In the genomic region with DNA sequence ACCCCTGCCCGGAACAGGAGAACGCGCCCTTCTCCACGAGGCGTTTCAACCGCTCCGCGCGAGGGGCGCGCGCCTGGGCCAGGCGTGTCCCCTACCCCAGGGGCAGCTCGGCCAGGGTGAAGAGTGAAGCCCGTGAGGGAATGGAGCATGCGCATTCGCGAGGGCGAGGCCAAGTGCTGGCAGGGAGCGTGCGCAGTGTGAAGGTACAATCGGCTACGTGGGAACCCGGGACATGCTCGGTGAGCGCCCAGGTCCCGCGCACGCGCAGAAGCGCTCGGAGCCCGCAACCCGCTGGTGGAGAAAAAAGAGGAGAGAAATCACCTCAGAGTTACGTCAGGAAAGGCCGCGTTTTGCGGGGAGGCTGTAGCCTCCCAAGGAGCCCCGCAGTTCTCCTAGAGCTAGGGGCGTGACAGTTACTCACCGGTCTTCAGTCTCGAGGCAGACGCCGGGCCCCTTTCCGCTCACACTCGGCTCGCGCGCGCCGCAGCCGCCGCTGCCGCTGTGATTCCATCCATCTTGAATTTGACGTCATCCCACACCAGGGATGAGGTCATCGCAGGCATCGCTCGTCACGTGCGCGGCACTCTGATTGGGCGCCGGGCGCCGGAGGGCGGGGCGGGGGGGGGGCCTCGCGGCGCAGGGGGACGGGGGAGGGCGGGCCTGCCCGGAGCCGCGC, we compare ENCODE assay signal across 8 cellular contexts. TPM values are rescaled to one million over a fixed set of nuclear protein-coding genes. Genes with fewer than 3 reads are reported as not detected.
DNase-seq lines count a peak whose midpoint lies in the region; ATAC-seq and TF ChIP-seq lines count a peak whose summit lies in the region.

A gene (minus strand): TSS at position 530 of the 676 bp plus-strand sequence. CDS start 16,265 bp downstream, outside the sequence.

- H3K9me3 ChIP-seq in MG63, result no peaks in the 10 kb centered on the region; the same call in 1 of the 2 replicates

- H3K4me1 Mint-ChIP-seq in nephron progenitor cell, result peaks cover 38% of the 10 kb centered on the region
- H3K4me1 Mint-ChIP-seq in stimulated activated naive CD8-positive, alpha-beta T cell treated with anti-CD3 and anti-CD28 coated beads, Interleukin-15, amount 100 ng/mL, for 72 hours, result peaks cover 25% of the 10 kb centered on the region

- H3K27me3 ChIP-seq in H7 (ENCODE audit: control insufficient read depth, insufficient read depth, low read length) (peaks cover 3% of the 10 kb centered on the region; the same call in 1 of the 2 replicates), MG63 (no peaks in the 10 kb centered on the region)

- H3K27ac Mint-ChIP-seq in nephron progenitor cell, result peak within 1 kb of the TSS; percentile 100
- H3K27ac Mint-ChIP-seq in stimulated activated naive CD8-positive, alpha-beta T cell treated with anti-CD3 and anti-CD28 coated beads, Interleukin-15, amount 100 ng/mL, for 72 hours, result peak within 1 kb of the TSS; percentile 98 to 99

- H3K36me3 ChIP-seq in H7 (replicated peaks; ENCODE audit: control insufficient read depth, insufficient read depth, low read length) (no peaks in the 10 kb centered on the region; the same call in 1 of the 2 replicates), MG63 (peaks cover 20% of the 10 kb centered on the region)

- H3K4me3 Mint-ChIP-seq in nephron progenitor cell, result peak within 1 kb of the TSS; percentile 95
- peak within 1 kb of the TSS; percentile 86 to 89 for H3K4me3 Mint-ChIP-seq in stimulated activated naive CD8-positive, alpha-beta T cell treated with anti-CD3 and anti-CD28 coated beads, Interleukin-15, amount 100 ng/mL, for 72 hours

- H3K36me3 Mint-ChIP-seq in nephron progenitor cell (ENCODE audit: low read depth), result peaks cover 18% of the 10 kb centered on the region

- TF ChIP-seq CTCF in fibroblast of the aortic adventitia (IDR thresholded peaks at IDR 0.05; ENCODE audit: insufficient read depth, low read length), result no peak
- no peak for TF ChIP-seq CTCF in nephron progenitor cell (IDR thresholded peaks at IDR 0.05)

- DNase-seq in EL (peak; percentile 98), H7 (peak; percentile 99), MG63 (peak; percentile 98), SHP77 treated with DMSO at 0.1 percent for 48 hours (lab: John Stamatoyannopoulos, UW) (peak; percentile 93), fibroblast of the aortic adventitia (ENCODE audit: low read depth) (peak; percentile 97), nephron progenitor cell (peak; percentile 99)
- DNase-seq in activated effector memory CD4-positive, alpha-beta T cell treated with anti-CD3 and anti-CD28 coated beads, Interleukin-2, amount 50 U/mL, for 16 hours, result peak; percentile 99
- peak; percentile 98 to 99 for DNase-seq in stimulated activated naive CD8-positive, alpha-beta T cell treated with anti-CD3 and anti-CD28 coated beads, Interleukin-15, amount 100 ng/mL, for 72 hours

- peaks cover 15% of the 10 kb centered on the region for H3K27me3 Mint-ChIP-seq in nephron progenitor cell (ENCODE audit: low read depth, poor library complexity)
- no peaks in the 10 kb centered on the region for H3K27me3 Mint-ChIP-seq in stimulated activated naive CD8-positive, alpha-beta T cell treated with anti-CD3 and anti-CD28 coated beads, Interleukin-15, amount 100 ng/mL, for 72 hours

- peak; percentile 90 for ATAC-seq in stimulated activated naive CD8-positive, alpha-beta T cell treated with anti-CD3 and anti-CD28 coated beads, Interleukin-15, amount 100 ng/mL, for 72 hours

- peaks cover 10% of the 10 kb centered on the region for H3K9me3 Mint-ChIP-seq in nephron progenitor cell
- H3K9me3 Mint-ChIP-seq in stimulated activated naive CD8-positive, alpha-beta T cell treated with anti-CD3 and anti-CD28 coated beads, Interleukin-15, amount 100 ng/mL, for 72 hours, result peaks cover 4 to 6% of the 10 kb centered on the region in 2 donors

- H3K4me3 ChIP-seq in H7 (ENCODE audit: insufficient read depth, low read depth, low read length), result peak within 1 kb of the TSS; percentile 73
- H3K4me3 ChIP-seq in MG63, result peak within 1 kb of the TSS; percentile 80
- peak within 1 kb of the TSS; percentile 76 for H3K4me3 ChIP-seq in fibroblast of the aortic adventitia (ENCODE audit: low read depth, low read length)

RNA-seq across cellular contexts. Expression of the gene that starts here (rescaled TPM):
- total RNA-seq in H7 (2014; rRNA removed; shearing (Covaris generic)), result 10.2 and 12.1 TPM in 2 replicates
- 5.1 and 13.0 TPM in 2 replicates for total RNA-seq in MG63 (2014; rRNA removed; shearing (Covaris generic); ENCODE audit: low replicate concordance)
- 4.4 and 15.4 TPM in 2 replicates for total RNA-seq in fibroblast of the aortic adventitia (ENCODE audit: low replicate concordance)

Comparison
In these comparisons a context has a peak if more than half of its experiments do, and no peak if none do; other contexts are left out.
1. Peak in every context shown above with its lines: DNase-seq, ATAC-seq and H3K4me3 ChIP-seq.